ENCODE assay signal across 2 cellular contexts in genomic region chr5:142719836-142720330, GRCh38.
TF ChIP-seq lines count a peak whose summit lies in the region.

No MANE protein-coding gene starts in this region.

TF ChIP-seq in IMR-90, 13 proteins besides CTCF, POLR2A, EP300 and RAD21:
- TF ChIP-seq RFX5 (IDR thresholded peaks at IDR 0.05; ENCODE audit: low read depth, low read length) (no peak), RCOR1 (IDR thresholded peaks at IDR 0.05; ENCODE audit: insufficient replicate concordance, low read length) (no peak), BHLHE40 (IDR thresholded peaks at IDR 0.05; ENCODE audit: low read depth, low read length) (no peak), SMC3 (IDR thresholded peaks at IDR 0.05; ENCODE audit: low read depth, low read length) (no peak), FOS (IDR thresholded peaks at IDR 0.05; ENCODE audit: low read depth, low read length) (no peak), ELK1 (IDR thresholded peaks at IDR 0.05; ENCODE audit: borderline replicate concordance, low read depth, low read length) (no peak), NFE2L2 (IDR thresholded peaks at IDR 0.05; ENCODE audit: low read depth, low read length) (no peak), CHD1 (IDR thresholded peaks at IDR 0.05; ENCODE audit: low read depth, low read length) (no peak), CEBPB (IDR thresholded peaks at IDR 0.05; ENCODE audit: low read depth, low read length) (no peak), MAZ (IDR thresholded peaks at IDR 0.05; ENCODE audit: borderline replicate concordance, low read depth, low read length) (no peak), MXI1 (IDR thresholded peaks at IDR 0.05; ENCODE audit: borderline replicate concordance, low read depth, low read length) (no peak), USF2 (IDR thresholded peaks at IDR 0.05; ENCODE audit: low read depth, low read length) (no peak), MAFK (IDR thresholded peaks at IDR 0.05; ENCODE audit: low read depth, low read length) (no peak)

TF ChIP-seq in WTC11, 78 proteins besides CTCF, POLR2A, EP300 and RAD21:
- TF ChIP-seq SP1 (CRISPR knock-in tag; conservative IDR thresholded peaks at IDR 0.05) (no peak), AR (CRISPR knock-in tag; IDR thresholded peaks at IDR 0.05) (no peak), ZNF232 (CRISPR knock-in tag; IDR thresholded peaks at IDR 0.05) (no peak), TEAD4 (CRISPR knock-in tag; IDR thresholded peaks at IDR 0.05) (no peak), KAT7 (CRISPR knock-in tag; IDR thresholded peaks at IDR 0.05; ENCODE audit: borderline replicate concordance) (no peak), CDX4 (CRISPR knock-in tag; IDR thresholded peaks at IDR 0.05; ENCODE audit: borderline replicate concordance) (no peak), FOXJ3 (CRISPR knock-in tag; IDR thresholded peaks at IDR 0.05; ENCODE audit: borderline replicate concordance) (no peak), ETV6 (CRISPR knock-in tag; IDR thresholded peaks at IDR 0.05) (no peak), PRRX2 (CRISPR knock-in tag; IDR thresholded peaks at IDR 0.05) (no peak), NR1H2 (CRISPR knock-in tag; IDR thresholded peaks at IDR 0.05) (no peak), HMGA2 (CRISPR knock-in tag; IDR thresholded peaks at IDR 0.05) (no peak)
